Comparison of ENCODE assay signal across 10 cellular contexts in genomic region chrX:1521459-1521956, GRCh38. TPM values are rescaled to one million over a fixed set of nuclear protein-coding genes. Genes with fewer than 3 reads are reported as not detected.
DNase-seq lines count a peak whose midpoint lies in the region; ATAC-seq lines count a peak whose summit lies in the region.
"Had no signal": no experiment of that assay in that cellular context is flagged by ENCODE, and none has a peak within 500 bp of the region (broad histone marks: within the 10 kb centered on the region; RNA-seq: fewer than 3 reads in every experiment).

No MANE protein-coding gene starts in this region.

- no peak overlapping the region for H3K9ac ChIP-seq in NT2/D1 (ENCODE audit: insufficient read length, low read depth)

- H3K36me3 Mint-ChIP-seq in stimulated activated effector memory CD8-positive, alpha-beta T cell treated with anti-CD3 and anti-CD28 coated beads, Interleukin-12 subunit alpha, Interleukin-12 subunit beta, amount 100 ng/mL, for 72 hours: peaks cover 14% of the 10 kb centered on the region

- H3K9me3 Mint-ChIP-seq in stimulated activated effector memory CD8-positive, alpha-beta T cell treated with anti-CD3 and anti-CD28 coated beads, Interleukin-12 subunit alpha, Interleukin-12 subunit beta, amount 100 ng/mL, for 72 hours: peaks cover 4% of the 10 kb centered on the region

- no peaks in the 10 kb centered on the region for H3K9me3 ChIP-seq in NT2/D1 (ENCODE audit: insufficient read depth, low read length)

- peaks cover 3% of the 10 kb centered on the region for H3K4me1 ChIP-seq in NT2/D1 (ENCODE audit: insufficient read depth, insufficient read length)

- no peak overlapping the region for H3K4me3 ChIP-seq in NT2/D1 (ENCODE audit: insufficient read length, low read depth)

- peaks cover 64% of the 10 kb centered on the region for H3K4me1 Mint-ChIP-seq in stimulated activated effector memory CD8-positive, alpha-beta T cell treated with anti-CD3 and anti-CD28 coated beads, Interleukin-12 subunit alpha, Interleukin-12 subunit beta, amount 100 ng/mL, for 72 hours

- peak overlapping the region; percentile 67 for H3K4me3 Mint-ChIP-seq in stimulated activated effector memory CD8-positive, alpha-beta T cell treated with anti-CD3 and anti-CD28 coated beads, Interleukin-12 subunit alpha, Interleukin-12 subunit beta, amount 100 ng/mL, for 72 hours

- H3K27ac Mint-ChIP-seq in stimulated activated effector memory CD8-positive, alpha-beta T cell treated with anti-CD3 and anti-CD28 coated beads, Interleukin-12 subunit alpha, Interleukin-12 subunit beta, amount 100 ng/mL, for 72 hours: peak overlapping the region; percentile 96

- peak; percentile 42 for DNase-seq in NT2/D1 (ENCODE audit: low read depth, low spot score)
- peak; percentile 50 for DNase-seq in activated gamma-delta T cell treated with anti-CD3 and anti-CD28 coated beads, Interleukin-2, amount 50 U/mL, for 16 hours (ENCODE audit: low read depth)
- DNase-seq in stimulated activated effector memory CD8-positive, alpha-beta T cell treated with anti-CD3 and anti-CD28 coated beads, Interleukin-12 subunit alpha, Interleukin-12 subunit beta, amount 100 ng/mL, for 72 hours (ENCODE audit: low spot score in 2 of 2): peak; percentile 26 to 85
- DNase-seq in GOT3 (lab: John Stamatoyannopoulos, UW): no peak
- no peak for DNase-seq in dermis blood vessel endothelial cell
- no peak for DNase-seq in NCI-H226

- H3K27me3 ChIP-seq in NT2/D1 (ENCODE audit: insufficient read depth, insufficient read length): peaks cover 5% of the 10 kb centered on the region

- peak; percentile 85 for ATAC-seq in GM18868 (IDR thresholded peaks at IDR 0.05; ENCODE audit: unreplicated experiment)
- peak; percentile 86 for ATAC-seq in HG02759 (IDR thresholded peaks at IDR 0.05; ENCODE audit: unreplicated experiment)
- peak; percentile 80 for ATAC-seq in stimulated activated effector memory CD8-positive, alpha-beta T cell treated with anti-CD3 and anti-CD28 coated beads, Interleukin-12 subunit alpha, Interleukin-12 subunit beta, amount 100 ng/mL, for 72 hours
- ATAC-seq: Panc1 had no signal

- H3K36me3 ChIP-seq in NT2/D1 (ENCODE audit: insufficient read depth, insufficient read length, low read length): no peaks in the 10 kb centered on the region

RNA-seq across cellular contexts. Expression of gene P2RY8, which starts 15.5 kb away (rescaled TPM):
- 0.17 and 0.79 TPM in 2 replicates for total RNA-seq in dermis blood vessel endothelial cell
- total RNA-seq: fibroblast of villous mesenchyme had no signal

Comparison
In these comparisons a context has a peak if more than half of its experiments do, and no peak if none do; other contexts are left out.
1. DNase-seq: peak in NT2/D1 (single experiment), activated gamma-delta T cell treated with anti-CD3 and anti-CD28 coated beads, Interleukin-2, amount 50 U/mL, for 16 hours (single experiment) and stimulated activated effector memory CD8-positive, alpha-beta T cell treated with anti-CD3 and anti-CD28 coated beads, Interleukin-12 subunit alpha, Interleukin-12 subunit beta, amount 100 ng/mL, for 72 hours (2 of 2); none in GOT3 (single experiment), dermis blood vessel endothelial cell (single experiment) and NCI-H226 (single experiment).
2. Peak in every context shown above with its lines, with median percentiles within 50 percentile points of each other: ATAC-seq.